Comparison of ENCODE assay signal across 8 cellular contexts in genomic region chr20:57381596-57382503, GRCh38. TPM values are rescaled to one million over a fixed set of nuclear protein-coding genes. Genes with fewer than 3 reads are reported as not detected.
A peak's percentile ranks its signal among the peaks of the same experiment; 100 is the strongest.
DNase-seq lines count a peak whose midpoint lies in the region; ATAC-seq and TF ChIP-seq lines count a peak whose summit lies in the region.

No MANE protein-coding gene starts in this region.

- ATAC-seq in naive thymus-derived CD8-positive, alpha-beta T cell: peak; percentile 85 to 87
- ATAC-seq in stimulated activated naive B cell treated with anti-CD40 and anti-IgM and Interleukin-4, amounts not matched to agents 10 μg/mL and 1 μg/mL and 100 μg/mL, for 72 hours (replicated peaks): peak; percentile 73 to 74
- no peak for ATAC-seq in HG02884 (IDR thresholded peaks at IDR 0.05; ENCODE audit: unreplicated experiment)

- WGBS in esophagus muscularis mucosa: 42% methylated on average over 20 of the region's 20 CpGs

- H3K36me3 ChIP-seq in esophagus muscularis mucosa: peaks cover 22 to 60% (median 44%) of the 10 kb centered on the region in 4 donors

- H3K9me3 Mint-ChIP-seq in naive thymus-derived CD8-positive, alpha-beta T cell: no peaks in the 10 kb centered on the region
- no peaks in the 10 kb centered on the region for H3K9me3 Mint-ChIP-seq in stimulated activated naive B cell treated with anti-CD40 and anti-IgM and Interleukin-4, amounts not matched to agents 10 μg/mL and 1 μg/mL and 100 μg/mL, for 72 hours

- H3K27me3 ChIP-seq in HL-60 (ENCODE audit: insufficient read depth, poor library complexity, severe bottlenecking): no peaks in the 10 kb centered on the region
- no peaks in the 10 kb centered on the region for H3K27me3 ChIP-seq in esophagus muscularis mucosa

- DNase-seq in DMS79 treated with DMSO at 0.1 percent for 48 hours (lab: John Stamatoyannopoulos, UW): peak; percentile 66
- peak in 1 of 2 experiments; percentile 84 for DNase-seq in HL-60 (ENCODE audit: low read depth in 1 of 2, low spot score in 1 of 2)
- peak; percentile 89 for DNase-seq in OCI-M1 (lab: John Stamatoyannopoulos, UW)
- DNase-seq in activated T-cell treated with anti-CD3 and anti-CD28 coated beads for 4 hours: peak; percentile 85
- DNase-seq in esophagus muscularis mucosa (ENCODE audit: extremely low spot score): peak; percentile 95
- peak; percentile 73 to 91 (median 84) for DNase-seq in naive thymus-derived CD8-positive, alpha-beta T cell
- peak; percentile 68 for DNase-seq in stimulated activated naive B cell treated with anti-CD40 and anti-IgM and Interleukin-4, amounts not matched to agents 10 μg/mL and 1 μg/mL and 100 μg/mL, for 72 hours

- no peak for TF ChIP-seq POLR2A in esophagus muscularis mucosa (IDR thresholded peaks at IDR 0.05; ENCODE audit: low read depth)

- H3K9me3 ChIP-seq in esophagus muscularis mucosa: no peaks in the 10 kb centered on the region

- POLR2A ChIA-PET in naive thymus-derived CD8-positive, alpha-beta T cell (lab: Charles Lee): interaction anchor here (0.6 to 1.7 kb wide), 6 partner anchors 9 to 841 kb away, joined by 3 to 8 read pairs (median 4); partner anchors contain the start of gene RBM38

- H3K36me3 Mint-ChIP-seq in naive thymus-derived CD8-positive, alpha-beta T cell: peaks cover 0 to 44% (median 0%) of the 10 kb centered on the region in 3 donors
- peaks cover 22 to 49% of the 10 kb centered on the region in 2 donors for H3K36me3 Mint-ChIP-seq in stimulated activated naive B cell treated with anti-CD40 and anti-IgM and Interleukin-4, amounts not matched to agents 10 μg/mL and 1 μg/mL and 100 μg/mL, for 72 hours

- peaks cover 0 to 14% (median 6%) of the 10 kb centered on the region in 4 donors for H3K4me1 ChIP-seq in esophagus muscularis mucosa

- no peak for TF ChIP-seq EP300 in esophagus muscularis mucosa (IDR thresholded peaks at IDR 0.05)

- peak overlapping the region in 8 of 10 donors; percentile 4 to 77 (median 44) for H3K27ac Mint-ChIP-seq in naive thymus-derived CD8-positive, alpha-beta T cell
- H3K27ac Mint-ChIP-seq in stimulated activated naive B cell treated with anti-CD40 and anti-IgM and Interleukin-4, amounts not matched to agents 10 μg/mL and 1 μg/mL and 100 μg/mL, for 72 hours: no peak overlapping the region

- H3K4me3 Mint-ChIP-seq in naive thymus-derived CD8-positive, alpha-beta T cell: no peak overlapping the region
- no peak overlapping the region for H3K4me3 Mint-ChIP-seq in stimulated activated naive B cell treated with anti-CD40 and anti-IgM and Interleukin-4, amounts not matched to agents 10 μg/mL and 1 μg/mL and 100 μg/mL, for 72 hours

- intact Hi-C loops in esophagus muscularis mucosa (cut with DNase I): loop anchor here (1.0 to 10.0 kb wide), 3 partner anchors 113 to 823 kb away; no protein-coding TSS in a partner anchor

- no peak overlapping the region for H3K27ac ChIP-seq in HL-60 (replicated peaks)
- H3K27ac ChIP-seq in esophagus muscularis mucosa (replicated peaks in 1 of 4): peak overlapping the region; percentile 15 to 55 (median 40)

- peak; percentile 81 for TF ChIP-seq CTCF in HL-60 (IDR thresholded peaks at IDR 0.05; ENCODE audit: insufficient read depth, low read length)
- peak; percentile 95 to 96 (median 95) for TF ChIP-seq CTCF in esophagus muscularis mucosa (IDR thresholded peaks at IDR 0.05)

- H3K4me3 ChIP-seq in HL-60 (replicated peaks; ENCODE audit: insufficient read depth, low read length) (no peak overlapping the region), esophagus muscularis mucosa (no peak overlapping the region)

- no peaks in the 10 kb centered on the region for H3K27me3 Mint-ChIP-seq in naive thymus-derived CD8-positive, alpha-beta T cell
- H3K27me3 Mint-ChIP-seq in stimulated activated naive B cell treated with anti-CD40 and anti-IgM and Interleukin-4, amounts not matched to agents 10 μg/mL and 1 μg/mL and 100 μg/mL, for 72 hours: no peaks in the 10 kb centered on the region

- peaks cover 7 to 26% (median 19%) of the 10 kb centered on the region in 4 donors for H3K4me1 Mint-ChIP-seq in naive thymus-derived CD8-positive, alpha-beta T cell
- H3K4me1 Mint-ChIP-seq in stimulated activated naive B cell treated with anti-CD40 and anti-IgM and Interleukin-4, amounts not matched to agents 10 μg/mL and 1 μg/mL and 100 μg/mL, for 72 hours: peaks cover 2 to 11% of the 10 kb centered on the region in 2 donors

RNA-seq across cellular contexts. Expression of gene RBM38, which starts 9.3 kb away (rescaled TPM):
- total RNA-seq in esophagus muscularis mucosa: 100 to 1,000 TPM in 2 of 4 donors, 10 to 100 TPM in 2; 67.6 to 203 (median 139) TPM
- total RNA-seq in naive thymus-derived CD8-positive, alpha-beta T cell: 100 to 1,000 TPM; 117 to 121 TPM
- 100 to 1,000 TPM in 1 of 3 donors, 10 to 100 TPM in 2; 48.9 to 153 (median 69.0) TPM for polyA plus RNA-seq in naive thymus-derived CD8-positive, alpha-beta T cell

RNA-seq across cellular contexts. Expression of gene RAE1, which starts 30.8 kb away (rescaled TPM):
- 10 to 100 TPM; 15.0 to 24.1 (median 21.5) TPM for total RNA-seq in esophagus muscularis mucosa
- total RNA-seq in naive thymus-derived CD8-positive, alpha-beta T cell: 10 to 100 TPM; 30.9 to 34.0 TPM
- 10 to 100 TPM; 35.5 to 54.4 (median 37.0) TPM for polyA plus RNA-seq in naive thymus-derived CD8-positive, alpha-beta T cell

RNA-seq across cellular contexts. Expression of gene SPO11, which starts 52.2 kb away (rescaled TPM):
- total RNA-seq in esophagus muscularis mucosa: not detected
- not detected for total RNA-seq in naive thymus-derived CD8-positive, alpha-beta T cell
- not detected for polyA plus RNA-seq in naive thymus-derived CD8-positive, alpha-beta T cell
